8 cellular contexts compared by ENCODE assay signal in genomic region chr9:12640021-12640587, GRCh38. TPM values are rescaled to one million over a fixed set of nuclear protein-coding genes. Genes with fewer than 3 reads are reported as not detected.
DNase-seq lines count a peak whose midpoint lies in the region; ATAC-seq, FAIRE-seq and TF ChIP-seq lines count a peak whose summit lies in the region.

No MANE protein-coding gene starts in this region.

- no peaks in the 10 kb centered on the region for H3K36me3 ChIP-seq in bronchial epithelial cell (ENCODE audit: control insufficient read depth, insufficient read depth, low read length)

- FAIRE-seq in A549 (lab: Jason Lieb, UNC) (no peak), bronchial epithelial cell (lab: Jason Lieb, UNC) (no peak)

- no peak for TF ChIP-seq POLR2A in A549 (IDR thresholded peaks at IDR 0.05; ENCODE audit: low read length)

- H3K27me3 ChIP-seq in bronchial epithelial cell (ENCODE audit: control insufficient read depth, insufficient read depth, low read length) = no peaks in the 10 kb centered on the region

- H3K27ac ChIP-seq in A549 = no peak overlapping the region

- no peaks in the 10 kb centered on the region for H3K4me1 ChIP-seq in A549

- no peaks in the 10 kb centered on the region for H3K9me3 ChIP-seq in A549

- peak; percentile 85 to 86 for ATAC-seq in A549
- peak; percentile 77 for ATAC-seq in GM19351 (IDR thresholded peaks at IDR 0.05; ENCODE audit: unreplicated experiment)
- ATAC-seq in HG03469 (IDR thresholded peaks at IDR 0.05; ENCODE audit: unreplicated experiment) = no peak

- POLR2A ChIA-PET in A549 (lab: Yijun Ruan, JAX) = no interaction called here

- peak; percentile 60 for TF ChIP-seq CTCF in A549 (IDR thresholded peaks at IDR 0.05)
- TF ChIP-seq CTCF in bronchial epithelial cell (IDR thresholded peaks at IDR 0.05; ENCODE audit: insufficient read depth, low read length, severe bottlenecking) = peak; percentile 51

- CTCF ChIA-PET in A549 (lab: Yijun Ruan, JAX) = interaction anchor here (0.7 to 2.7 kb wide), 11 partner anchors 9 to 672 kb away, joined by 3 to 24 read pairs (median 3); no protein-coding TSS in a partner anchor

- no peak for TF ChIP-seq EP300 in A549 (IDR thresholded peaks at IDR 0.05)

- DNase-seq in A549 (ENCODE audit: low read depth in 1 of 2, low spot score in 1 of 2) (peak; percentile 4 to 68), NCI-H2196 treated with DMSO at 0.1 percent for 48 hours (lab: John Stamatoyannopoulos, UW; ENCODE audit: unreplicated experiment) (peak; percentile 52), bronchial epithelial cell (ENCODE audit: low read depth) (peak; percentile 68), medulla oblongata (ENCODE audit: extremely low spot score) (peak; percentile 38), T-helper 1 cell (no peak)
- DNase-seq in NK-92 treated with Interleukin-12 subunit alpha and Interleukin-12 subunit beta, amount 100 ng/mL, for 24 hours (lab: John Stamatoyannopoulos, UW) = no peak

- H3K4me2 ChIP-seq in A549 = no peak overlapping the region

- 10% methylated on average over 2 of the region's 2 CpGs for WGBS in A549 (ENCODE audit: missing lambda C conversion rate)

- H3K4me3 ChIP-seq in A549 (no peak overlapping the region), bronchial epithelial cell (ENCODE audit: low read depth, low read length) (no peak overlapping the region)

- TF ChIP-seq RAD21 in A549 (conservative IDR thresholded peaks at IDR 0.05 in 1 of 2, IDR thresholded peaks at IDR 0.05 in 1 of 2) = peak; percentile 74 to 77

TF ChIP-seq in A549, 52 proteins besides CTCF, POLR2A, EP300 and RAD21:
- TF ChIP-seq PBX3 (IDR thresholded peaks at IDR 0.05) = no peak
- peak; percentile 48 for TF ChIP-seq SMC3 (IDR thresholded peaks at IDR 0.05)
- no peak for TF ChIP-seq SREBF2 (IDR thresholded peaks at IDR 0.05)
- TF ChIP-seq RCOR1 (IDR thresholded peaks at IDR 0.05; ENCODE audit: low read depth, low read length) = no peak
- no peak for TF ChIP-seq JUN (IDR thresholded peaks at IDR 0.05)
- TF ChIP-seq REST (IDR thresholded peaks at IDR 0.05) = no peak
TF ChIP-seq in A549: peak in this region for 1.

RNA-seq across cellular contexts. Expression of gene TYRP1, which starts 53.1 kb away (rescaled TPM):
- 0.12 and 0.17 TPM in 2 replicates for polyA plus RNA-seq in A549 (2011; rRNA removed)
- polyA plus RNA-seq in A549 (2012; cell fraction: cytosol; rRNA removed) = not detected in 2 replicates
- polyA plus RNA-seq in A549 (2012; cell fraction: nucleus; rRNA removed) = not detected in 2 replicates
- 0.12 TPM in 2 of 3 replicates, not detected in the other for polyA plus RNA-seq in A549 (2017; fragmentation: RNase III; extraction: RNeasy Plus Mini Kit Qiagen cat#74134 plus additional on column Dnase treatment)
- not detected in 2 replicates for polyA minus RNA-seq in A549 (2011; rRNA and poly(A)+ RNA removed)
- total RNA-seq in bronchial epithelial cell = not detected in 2 replicates

Comparison
In these comparisons a context has a peak if more than half of its experiments do, and no peak if none do; other contexts are left out.
1. DNase-seq: peak in A549 (2 of 2), NCI-H2196 treated with DMSO at 0.1 percent for 48 hours (single experiment), bronchial epithelial cell (single experiment) and medulla oblongata (single experiment); none in NK-92 treated with Interleukin-12 subunit alpha and Interleukin-12 subunit beta, amount 100 ng/mL, for 24 hours (single experiment) and T-helper 1 cell (0 of 5).